10 cellular contexts compared by ENCODE assay signal in the genomic region with DNA sequence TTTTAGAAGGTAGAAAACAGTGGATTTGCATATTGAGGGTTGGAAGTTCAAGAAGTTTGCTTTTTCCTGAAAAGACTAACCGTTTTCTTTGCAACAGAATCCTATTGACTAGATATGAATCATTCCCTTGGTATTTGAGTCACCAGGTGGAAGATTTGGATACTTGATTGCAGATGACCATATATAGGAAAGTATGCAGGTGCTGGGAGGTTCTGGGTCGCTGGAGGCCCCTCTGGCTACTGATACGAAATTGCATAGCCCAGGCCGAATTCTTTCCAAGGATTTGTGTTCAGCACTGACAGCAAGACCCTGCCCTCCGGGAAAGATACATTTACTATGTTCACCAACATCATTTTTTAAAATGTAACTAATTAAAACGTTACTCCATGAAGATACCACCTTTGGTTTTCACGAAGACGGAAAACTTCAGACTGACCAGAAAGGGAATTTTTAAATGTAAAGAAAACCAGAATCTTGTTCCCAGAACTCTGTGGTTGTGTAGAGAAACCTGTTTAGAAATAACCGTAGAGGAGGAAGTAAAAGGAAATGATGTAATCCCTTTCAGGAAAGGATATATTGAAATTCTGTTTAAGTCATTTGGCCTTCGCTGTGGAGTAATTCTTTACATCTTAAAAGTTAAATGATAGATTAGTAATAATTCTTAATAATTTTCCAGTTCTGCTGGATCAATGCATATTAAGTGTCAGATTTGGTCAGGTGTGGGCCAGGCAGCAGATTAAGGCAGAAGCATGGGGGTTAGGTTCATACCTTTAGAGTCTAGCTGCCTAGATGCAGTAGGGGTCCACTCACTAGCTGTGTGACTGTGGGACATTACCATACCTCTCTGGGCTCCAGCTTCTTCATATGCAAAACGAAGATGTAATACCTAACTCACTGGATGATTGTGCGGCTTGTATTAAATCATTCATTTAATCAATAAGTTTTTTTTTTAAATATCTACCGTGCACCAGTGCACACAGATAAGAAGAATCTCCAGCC. TPM values are rescaled to one million over a fixed set of nuclear protein-coding genes. Genes with fewer than 3 reads are reported as not detected.
DNase-seq lines count a peak whose midpoint lies in the region; ATAC-seq and TF ChIP-seq lines count a peak whose summit lies in the region.
"Had no signal": no experiment of that assay in that cellular context is flagged by ENCODE, and none has a peak within 500 bp of the region (broad histone marks: within the 10 kb centered on the region; RNA-seq: fewer than 3 reads in every experiment).

No MANE protein-coding gene starts in this region.

- H3K27ac ChIP-seq in right atrium auricular region, result peak overlapping the region; percentile 79 to 81
- H3K27ac ChIP-seq: 22Rv1 had no signal

- no peak for TF ChIP-seq CTCF in right atrium auricular region (IDR thresholded peaks at IDR 0.05)

- no peaks in the 10 kb centered on the region for H3K27me3 ChIP-seq in right atrium auricular region

- no peaks in the 10 kb centered on the region for H3K9me3 ChIP-seq in right atrium auricular region

- intact Hi-C loops in sciatic nerve (cut with DNase I), result no loop called here

- H3K4me1 ChIP-seq in right atrium auricular region, result peaks cover 0 to 8% of the 10 kb centered on the region in 2 donors

- peak overlapping the region; percentile 51 to 67 for H3K4me3 ChIP-seq in right atrium auricular region

- H3K36me3 ChIP-seq in right atrium auricular region, result no peaks in the 10 kb centered on the region

- ATAC-seq in sciatic nerve (peak; percentile 9), HG03135 (IDR thresholded peaks at IDR 0.05; ENCODE audit: unreplicated experiment) (no peak)

- DNase-seq in DMS153 (lab: John Stamatoyannopoulos, UW) (peak; percentile 11), DMS153 treated with DMSO at 0.1 percent for 48 hours (lab: John Stamatoyannopoulos, UW; ENCODE audit: unreplicated experiment) (no peak), SK-N-DZ (ENCODE audit: low spot score) (peak; percentile 4), right atrium auricular region (ENCODE audit: low spot score) (no peak), sciatic nerve (ENCODE audit: low spot score) (no peak), NCI-H1694 treated with DMSO at 0.1 percent for 48 hours (lab: John Stamatoyannopoulos, UW) (no peak), NCI-H2107 treated with DMSO at 0.1 percent for 48 hours (lab: John Stamatoyannopoulos, UW; ENCODE audit: unreplicated experiment) (no peak)
- DNase-seq: activated CD8-positive, alpha-beta memory T cell treated with anti-CD3 and anti-CD28 coated beads, Interleukin-2, amount 50 U/mL, for 4 hours had no signal

RNA-seq across cellular contexts. Expression of gene ANXA3, which starts 1.1 kb away (rescaled TPM):
- not detected in 2 replicates for polyA plus RNA-seq in SK-N-DZ (2014; cell fraction: cytosol; rRNA removed)
- 1.0 TPM in 1 of 2 replicates, not detected in the other for polyA plus RNA-seq in SK-N-DZ (2014; cell fraction: nucleus; rRNA removed)
- 10 to 100 TPM; 39.4 to 54.0 TPM for total RNA-seq in right atrium auricular region
- 109 TPM for total RNA-seq in sciatic nerve

Comparison
In these comparisons a context has a peak if more than half of its experiments do, and no peak if none do; other contexts are left out.
1. DNase-seq: peak in DMS153 (single experiment) and SK-N-DZ (single experiment); none in DMS153 treated with DMSO at 0.1 percent for 48 hours (single experiment), right atrium auricular region (single experiment), sciatic nerve (single experiment), NCI-H1694 treated with DMSO at 0.1 percent for 48 hours (single experiment) and NCI-H2107 treated with DMSO at 0.1 percent for 48 hours (single experiment).